Comparison of ENCODE assay signal across 7 cellular contexts in genomic region chr7:30297499-30297898, GRCh38. TPM values are rescaled to one million over a fixed set of nuclear protein-coding genes. Genes with fewer than 3 reads are reported as not detected.
DNase-seq lines count a peak whose midpoint lies in the region; ATAC-seq, FAIRE-seq and TF ChIP-seq lines count a peak whose summit lies in the region.
"Not testable (repeated sequence)": the region's sequence is repeated elsewhere in the genome, so short reads cannot be mapped to it uniquely, and the experiment has no call there.

No MANE protein-coding gene starts in this region.

- CTCF ChIA-PET in CD4-positive, alpha-beta memory T cell (lab: Charles Lee; ENCODE audit: partially characterized antibody): not testable (repeated sequence)

- H3K27me3 Mint-ChIP-seq in CD4-positive, alpha-beta memory T cell; T-helper 17 cell; activated T-cell treated with anti-CD3 and anti-CD28 coated beads, Interleukin-2, amount 50 U/mL, for 72 hours (ENCODE audit: low read depth); central memory CD8-positive, alpha-beta T cell; natural killer cell (ENCODE audit: low read depth in 2 of 2): not testable (repeated sequence)

- peak overlapping the region in 5 of 8 donors; percentile 2 to 58 (median 20) for H3K4me3 Mint-ChIP-seq in CD4-positive, alpha-beta memory T cell
- H3K4me3 Mint-ChIP-seq in T-helper 17 cell: peak overlapping the region; percentile 52
- H3K4me3 Mint-ChIP-seq in activated T-cell treated with anti-CD3 and anti-CD28 coated beads, Interleukin-2, amount 50 U/mL, for 72 hours: peak overlapping the region in 1 of 2 donors; percentile 14
- not testable (repeated sequence) for H3K4me3 Mint-ChIP-seq in central memory CD8-positive, alpha-beta T cell; natural killer cell; stimulated activated effector memory CD8-positive, alpha-beta T cell treated with anti-CD3 and anti-CD28 coated beads, Interleukin-12 subunit alpha, Interleukin-12 subunit beta, amount 100 ng/mL, for 72 hours

- H3K27me3 ChIP-seq in CD4-positive, alpha-beta memory T cell (ENCODE audit: insufficient read depth, low read length): not testable (repeated sequence)

- H3K36me3 Mint-ChIP-seq in CD4-positive, alpha-beta memory T cell; T-helper 17 cell (ENCODE audit: low read depth); activated T-cell treated with anti-CD3 and anti-CD28 coated beads, Interleukin-2, amount 50 U/mL, for 72 hours (ENCODE audit: insufficient read depth in 2 of 2); central memory CD8-positive, alpha-beta T cell (ENCODE audit: insufficient read depth); natural killer cell; stimulated activated effector memory CD8-positive, alpha-beta T cell treated with anti-CD3 and anti-CD28 coated beads, Interleukin-12 subunit alpha, Interleukin-12 subunit beta, amount 100 ng/mL, for 72 hours: not testable (repeated sequence)

- not testable (repeated sequence) for ATAC-seq in T-helper 17 cell; central memory CD8-positive, alpha-beta T cell (replicated peaks; ENCODE audit: extremely low read depth, poor library complexity, severe bottlenecking); natural killer cell
- ATAC-seq in activated T-cell treated with anti-CD3 and anti-CD28 coated beads, Interleukin-2, amount 50 U/mL, for 72 hours (replicated peaks in 1 of 2): peak; percentile 43 to 48
- ATAC-seq in stimulated activated effector memory CD8-positive, alpha-beta T cell treated with anti-CD3 and anti-CD28 coated beads, Interleukin-12 subunit alpha, Interleukin-12 subunit beta, amount 100 ng/mL, for 72 hours: peak; percentile 37

- H3K27ac ChIP-seq in CD4-positive, alpha-beta memory T cell (ENCODE audit: low read depth, low read length): not testable (repeated sequence)

- H3K9me3 ChIP-seq in CD4-positive, alpha-beta memory T cell (ENCODE audit: control insufficient read depth in 1 of 2, low read length in 2 of 2); T-helper 17 cell (ENCODE audit: control insufficient read depth, low read length, poor library complexity, severe bottlenecking): not testable (repeated sequence)

- not testable (repeated sequence) for TF ChIP-seq CTCF in natural killer cell (IDR thresholded peaks at IDR 0.05)

- not testable (repeated sequence) for H3K36me3 ChIP-seq in CD4-positive, alpha-beta memory T cell (ENCODE audit: insufficient read depth, low read length)

- H3K4me1 Mint-ChIP-seq in CD4-positive, alpha-beta memory T cell: peaks cover 36 to 58% (median 47%) of the 10 kb centered on the region in 4 donors
- H3K4me1 Mint-ChIP-seq in T-helper 17 cell (peaks cover 44% of the 10 kb centered on the region), natural killer cell (peaks cover 50 to 55% of the 10 kb centered on the region in 2 donors)
- H3K4me1 Mint-ChIP-seq in activated T-cell treated with anti-CD3 and anti-CD28 coated beads, Interleukin-2, amount 50 U/mL, for 72 hours (ENCODE audit: low read depth): peaks cover 53% of the 10 kb centered on the region
- peaks cover 63% of the 10 kb centered on the region for H3K4me1 Mint-ChIP-seq in central memory CD8-positive, alpha-beta T cell
- peaks cover 46% of the 10 kb centered on the region for H3K4me1 Mint-ChIP-seq in stimulated activated effector memory CD8-positive, alpha-beta T cell treated with anti-CD3 and anti-CD28 coated beads, Interleukin-12 subunit alpha, Interleukin-12 subunit beta, amount 100 ng/mL, for 72 hours

- H3K4me3 ChIP-seq in CD4-positive, alpha-beta memory T cell (ENCODE audit: low read length in 2 of 2): not testable (repeated sequence)

- DNase-seq in CD4-positive, alpha-beta memory T cell; T-helper 17 cell; activated T-cell treated with anti-CD3 and anti-CD28 coated beads, Interleukin-2, amount 50 U/mL, for 72 hours; central memory CD8-positive, alpha-beta T cell (ENCODE audit: low spot score in 2 of 2); natural killer cell; stimulated activated effector memory CD8-positive, alpha-beta T cell treated with anti-CD3 and anti-CD28 coated beads, Interleukin-12 subunit alpha, Interleukin-12 subunit beta, amount 100 ng/mL, for 72 hours (ENCODE audit: low spot score in 2 of 2): not testable (repeated sequence)

- POLR2A ChIA-PET in CD4-positive, alpha-beta memory T cell (lab: Charles Lee; ENCODE audit: partially characterized antibody): not testable (repeated sequence)

- not testable (repeated sequence) for H3K27ac Mint-ChIP-seq in CD4-positive, alpha-beta memory T cell; T-helper 17 cell
- peak overlapping the region; percentile 26 for H3K27ac Mint-ChIP-seq in activated T-cell treated with anti-CD3 and anti-CD28 coated beads, Interleukin-2, amount 50 U/mL, for 72 hours
- H3K27ac Mint-ChIP-seq in central memory CD8-positive, alpha-beta T cell (ENCODE audit: low read depth): peak overlapping the region; percentile 13
- peak overlapping the region; percentile 19 to 57 for H3K27ac Mint-ChIP-seq in natural killer cell
- H3K27ac Mint-ChIP-seq in stimulated activated effector memory CD8-positive, alpha-beta T cell treated with anti-CD3 and anti-CD28 coated beads, Interleukin-12 subunit alpha, Interleukin-12 subunit beta, amount 100 ng/mL, for 72 hours: peak overlapping the region; percentile 5

- not testable (repeated sequence) for H3K9me3 Mint-ChIP-seq in CD4-positive, alpha-beta memory T cell; activated T-cell treated with anti-CD3 and anti-CD28 coated beads, Interleukin-2, amount 50 U/mL, for 72 hours; central memory CD8-positive, alpha-beta T cell; natural killer cell; stimulated activated effector memory CD8-positive, alpha-beta T cell treated with anti-CD3 and anti-CD28 coated beads, Interleukin-12 subunit alpha, Interleukin-12 subunit beta, amount 100 ng/mL, for 72 hours

- H3K4me1 ChIP-seq in CD4-positive, alpha-beta memory T cell (ENCODE audit: insufficient read depth, low read length): peaks cover 34% of the 10 kb centered on the region

- intact Hi-C loops in CD4-positive, alpha-beta memory T cell (cut with micrococcal nuclease); natural killer cell (cut with micrococcal nuclease): not testable (repeated sequence)

- FAIRE-seq in endometrium (lab: Jason Lieb, UNC): peak; percentile 53

RNA-seq across cellular contexts. Expression of gene ZNRF2, which starts 13.1 kb away (rescaled TPM):
- 10 to 100 TPM; 37.3 to 39.4 TPM for total RNA-seq in CD4-positive, alpha-beta memory T cell
- polyA plus RNA-seq in CD4-positive, alpha-beta memory T cell: 1 to 10 TPM in 1 of 2 donors, under 1 TPM in 1; 0.59 to 3.5 TPM
- total RNA-seq in T-helper 17 cell (10 to 100 TPM; 26.8 to 31.6 TPM), natural killer cell (10 to 100 TPM; 35.0 to 43.7 (median 36.3) TPM)
- 10 to 100 TPM; 18.3 to 19.6 TPM for total RNA-seq in activated T-cell treated with anti-CD3 and anti-CD28 coated beads, Interleukin-2, amount 50 U/mL, for 72 hours
